ENCODE assay signal across 8 cellular contexts in genomic region chr16:66274335-66275110, GRCh38.
DNase-seq lines count a peak whose midpoint lies in the region; ATAC-seq and TF ChIP-seq lines count a peak whose summit lies in the region.

No MANE protein-coding gene starts in this region.

- H3K79me2 ChIP-seq in Karpas-422 (ENCODE audit: low read length) = no peaks in the 10 kb centered on the region

- no peak overlapping the region for H3K27ac Mint-ChIP-seq in activated CD4-positive, alpha-beta memory T cell treated with anti-CD3 and anti-CD28 coated beads, Interleukin-2, amount 10 ng/mL, durations not matched to agents 7 days and 5 days

- 61% methylated on average over 9 of the region's 9 CpGs for WGBS in right lobe of liver (ENCODE audit: insufficient coverage, low coverage, low lambda C conversion rate, missing lambda C conversion rate)

- no peak for TF ChIP-seq POLR2A in right lobe of liver (IDR thresholded peaks at IDR 0.05)

- intact Hi-C loops in right lobe of liver (cut with DNase I) = no loop called here

- no peaks in the 10 kb centered on the region for H3K9me3 Mint-ChIP-seq in activated CD4-positive, alpha-beta memory T cell treated with anti-CD3 and anti-CD28 coated beads, Interleukin-2, amount 10 ng/mL, durations not matched to agents 7 days and 5 days

- no peaks in the 10 kb centered on the region for H4K20me1 ChIP-seq in Karpas-422 (ENCODE audit: insufficient read depth, low read depth, low read length)

- peak in 3 of 4 donors; percentile 24 to 41 (median 33) for TF ChIP-seq CTCF in right lobe of liver (IDR thresholded peaks at IDR 0.05)

- no peak overlapping the region for H3K27ac ChIP-seq in Karpas-422 (ENCODE audit: low read length)
- no peak overlapping the region for H3K27ac ChIP-seq in right lobe of liver

- peaks cover 6% of the 10 kb centered on the region for H3K4me1 Mint-ChIP-seq in activated CD4-positive, alpha-beta memory T cell treated with anti-CD3 and anti-CD28 coated beads, Interleukin-2, amount 10 ng/mL, durations not matched to agents 7 days and 5 days

- H3K27me3 ChIP-seq in Karpas-422 (ENCODE audit: low read length) (no peaks in the 10 kb centered on the region), right lobe of liver (no peaks in the 10 kb centered on the region)

- peak; percentile 1 to 6 for DNase-seq in SHP77 (lab: John Stamatoyannopoulos, UW)
- DNase-seq in SHP77 treated with DMSO at 0.1 percent for 48 hours (lab: John Stamatoyannopoulos, UW) = no peak
- peak; percentile 77 for DNase-seq in Karpas-422
- peak; percentile 13 for DNase-seq in activated CD4-positive, alpha-beta memory T cell treated with anti-CD3 and anti-CD28 coated beads, Interleukin-2, amount 10 ng/mL, durations not matched to agents 7 days and 5 days
- DNase-seq in right lobe of liver = peak in 1 of 3 donors; percentile 23
- no peak for DNase-seq in HuH-7 (ENCODE audit: low spot score)

- H2AFZ ChIP-seq in Karpas-422 (ENCODE audit: low read length) = no peak overlapping the region

- H3K36me3 ChIP-seq in Karpas-422 (ENCODE audit: insufficient read depth, low read length) = no peaks in the 10 kb centered on the region
- no peaks in the 10 kb centered on the region for H3K36me3 ChIP-seq in right lobe of liver

- H3K4me3 ChIP-seq in Karpas-422 (ENCODE audit: low read length) (no peak overlapping the region), right lobe of liver (no peak overlapping the region)

- CTCF ChIA-PET in activated CD4-positive, alpha-beta memory T cell treated with anti-CD3 and anti-CD28 coated beads, Interleukin-2, amount 10 ng/mL, durations not matched to agents 7 days and 5 days (lab: Charles Lee) = interaction anchor here (0.7 to 1.8 kb wide), 3 partner anchors 8 to 45 kb away, joined by 3 to 7 read pairs (median 4); no protein-coding TSS in a partner anchor

- H3K36me3 Mint-ChIP-seq in activated CD4-positive, alpha-beta memory T cell treated with anti-CD3 and anti-CD28 coated beads, Interleukin-2, amount 10 ng/mL, durations not matched to agents 7 days and 5 days (ENCODE audit: low read depth) = no peaks in the 10 kb centered on the region

- no peak overlapping the region for H3K4me2 ChIP-seq in Karpas-422 (ENCODE audit: low read depth, low read length, poor library complexity, severe bottlenecking)

- H3K9ac ChIP-seq in Karpas-422 (ENCODE audit: low read length) = no peak overlapping the region

- H3K4me1 ChIP-seq in Karpas-422 (ENCODE audit: low read length) = no peaks in the 10 kb centered on the region
- peaks cover 0 to 4% (median 0%) of the 10 kb centered on the region in 4 donors for H3K4me1 ChIP-seq in right lobe of liver

- H3K4me3 Mint-ChIP-seq in activated CD4-positive, alpha-beta memory T cell treated with anti-CD3 and anti-CD28 coated beads, Interleukin-2, amount 10 ng/mL, durations not matched to agents 7 days and 5 days = no peak overlapping the region

- H3K9me3 ChIP-seq in Karpas-422 (ENCODE audit: low read length) (no peaks in the 10 kb centered on the region), right lobe of liver (no peaks in the 10 kb centered on the region)

- POLR2A ChIA-PET in activated CD4-positive, alpha-beta memory T cell treated with anti-CD3 and anti-CD28 coated beads, Interleukin-2, amount 10 ng/mL, durations not matched to agents 7 days and 5 days (lab: Charles Lee) = no interaction called here

- ATAC-seq in right lobe of liver (peak in 1 of 4 donors; percentile 20), GM19395 (IDR thresholded peaks at IDR 0.05; ENCODE audit: unreplicated experiment) (no peak), HG03432 (IDR thresholded peaks at IDR 0.05; ENCODE audit: unreplicated experiment) (no peak)

- no peaks in the 10 kb centered on the region for H3K9me2 ChIP-seq in Karpas-422 (replicated peaks; ENCODE audit: insufficient read depth, low read length)

- H3K27me3 Mint-ChIP-seq in activated CD4-positive, alpha-beta memory T cell treated with anti-CD3 and anti-CD28 coated beads, Interleukin-2, amount 10 ng/mL, durations not matched to agents 7 days and 5 days = peaks cover 19% of the 10 kb centered on the region

Comparison
In these comparisons a context has a peak if more than half of its experiments do, and no peak if none do; other contexts are left out.
1. DNase-seq: peak in SHP77 (2 of 2), Karpas-422 (single experiment) and activated CD4-positive, alpha-beta memory T cell treated with anti-CD3 and anti-CD28 coated beads, Interleukin-2, amount 10 ng/mL, durations not matched to agents 7 days and 5 days (single experiment); none in SHP77 treated with DMSO at 0.1 percent for 48 hours (single experiment) and HuH-7 (single experiment).